Comparison of ENCODE assay signal across 5 cellular contexts in genomic region chr4:132651193-132651592, GRCh38.
"Had no signal": no experiment of that assay in that cellular context is flagged by ENCODE, and none has a peak within 500 bp of the region (broad histone marks: within the 10 kb centered on the region; RNA-seq: fewer than 3 reads in every experiment).

No MANE protein-coding gene starts in this region.

- DNase-seq: GOT3, H7, HFFc6, KBM-7 had no signal

- H3K27ac ChIP-seq: HL-60 had no signal
